In the genomic region with DNA sequence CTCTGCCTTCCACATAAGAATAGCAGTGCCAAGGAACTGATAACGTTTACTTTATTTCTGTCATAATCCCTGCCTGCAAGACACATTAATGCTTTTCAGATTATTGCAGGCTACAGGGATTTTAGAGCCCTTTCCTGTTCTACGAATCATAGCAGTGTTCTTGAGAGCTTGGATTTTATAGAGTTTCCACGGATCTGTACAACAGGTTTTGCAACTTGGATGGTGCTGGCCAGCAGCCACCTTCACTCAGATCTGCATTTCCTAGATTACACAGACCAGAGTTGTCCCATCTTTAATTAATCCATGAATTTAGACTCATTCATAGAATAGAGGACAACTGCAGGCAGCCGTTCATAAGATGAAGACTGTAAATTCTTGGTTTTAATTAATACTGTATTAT, we compare ENCODE assay signal across 19 cellular contexts. TPM values are rescaled to one million over a fixed set of nuclear protein-coding genes. Genes with fewer than 3 reads are reported as not detected.
A peak's percentile ranks its signal among the peaks of the same experiment; 100 is the strongest.
DNase-seq lines count a peak whose midpoint lies in the region; ATAC-seq, FAIRE-seq and TF ChIP-seq lines count a peak whose summit lies in the region.
"Had no signal": no experiment of that assay in that cellular context is flagged by ENCODE, and none has a peak within 500 bp of the region (broad histone marks: within the 10 kb centered on the region; RNA-seq: fewer than 3 reads in every experiment).

No MANE protein-coding gene starts in this region.

- no peaks in the 10 kb centered on the region for H4K20me1 ChIP-seq in Karpas-422 (ENCODE audit: insufficient read depth, low read depth, low read length)
- no peaks in the 10 kb centered on the region for H4K20me1 ChIP-seq in SK-N-SH (ENCODE audit: insufficient read depth)

- H3K4me3 ChIP-seq in Karpas-422 (ENCODE audit: low read length) (no peak overlapping the region), bronchial epithelial cell (ENCODE audit: low read depth, low read length) (no peak overlapping the region), left lung (no peak overlapping the region), SK-N-SH (ENCODE audit: low read depth in 2 of 2, low read length in 1 of 2) (no peak overlapping the region)
- H3K4me3 ChIP-seq: adrenal gland, testis had no signal

- ATAC-seq in left lung (peak; percentile 41), GM19452 (IDR thresholded peaks at IDR 0.05; ENCODE audit: unreplicated experiment) (no peak), HG03108 (IDR thresholded peaks at IDR 0.05; ENCODE audit: unreplicated experiment) (no peak), HG03432 (IDR thresholded peaks at IDR 0.05; ENCODE audit: unreplicated experiment) (no peak)
- ATAC-seq: Panc1 had no signal

- intact Hi-C loops in left lung (cut with DNase I), result no loop called here

- TF ChIP-seq RAD21 in SK-N-SH (IDR thresholded peaks at IDR 0.05; ENCODE audit: low read length), result no peak

- DNase-seq in Karpas-422, result no peak
- peak; percentile 55 for DNase-seq in bronchial epithelial cell (ENCODE audit: low read depth)
- no peak for DNase-seq in left lung
- no peak for DNase-seq in SK-N-SH
- DNase-seq: activated CD4-positive, alpha-beta T cell treated with anti-CD3 and anti-CD28 coated beads, Interleukin-2, amount 10 ng/mL, durations not matched to agents 24 days and 14 days; activated effector memory CD4-positive, alpha-beta T cell treated with Interleukin-2 at 50 U/mL for 16 hours; CD4-positive, CD25-positive, alpha-beta regulatory T cell; H7; KBM-7; midbrain; NCI-H774; testis had no signal

- H3K9ac ChIP-seq in Karpas-422 (ENCODE audit: low read length) (no peak overlapping the region), SK-N-SH (no peak overlapping the region)

- H3K36me3 ChIP-seq in Karpas-422 (ENCODE audit: insufficient read depth, low read length) (peaks cover 74% of the 10 kb centered on the region), bronchial epithelial cell (ENCODE audit: control insufficient read depth, insufficient read depth, low read length) (no peaks in the 10 kb centered on the region), left lung (peaks cover 0 to 13% of the 10 kb centered on the region in 2 donors), SK-N-SH (replicated peaks in 1 of 2; ENCODE audit: control insufficient read depth in 1 of 2, insufficient read depth in 2 of 2, low read length in 1 of 2) (peaks cover 5 to 32% of the 10 kb centered on the region in 2 experiments)
- H3K36me3 ChIP-seq: adrenal gland had no signal

- no peak overlapping the region for H3K4me2 ChIP-seq in Karpas-422 (ENCODE audit: low read depth, low read length, poor library complexity, severe bottlenecking)
- H3K4me2 ChIP-seq in SK-N-SH, result no peak overlapping the region

- no peak for TF ChIP-seq EP300 in SK-N-SH (IDR thresholded peaks at IDR 0.05; ENCODE audit: borderline replicate concordance in 1 of 2, low read depth in 1 of 2, low read length in 1 of 2)

- H3K27ac ChIP-seq in C4-2B (peak overlapping the region; percentile 46), Karpas-422 (ENCODE audit: low read length) (0 out of 2 replicates have a peak overlapping the region, but pooled peaks have one; percentile 22), left lung (no peak overlapping the region), SK-N-SH (ENCODE audit: low read depth in 2 of 2, low read length in 1 of 2) (no peak overlapping the region)
- H3K27ac ChIP-seq: adrenal gland, testis had no signal

- H2AFZ ChIP-seq in Karpas-422 (ENCODE audit: low read length) (no peak overlapping the region), SK-N-SH (ENCODE audit: low read depth) (no peak overlapping the region)

- H3K4me1 ChIP-seq in Karpas-422 (ENCODE audit: low read length), result peaks cover 52% of the 10 kb centered on the region
- no peaks in the 10 kb centered on the region for H3K4me1 ChIP-seq in left lung
- H3K4me1 ChIP-seq in SK-N-SH (ENCODE audit: control insufficient read depth in 1 of 2, insufficient read depth in 2 of 2, low read depth in 1 of 2, low read length in 1 of 2), result no peaks in the 10 kb centered on the region
- H3K4me1 ChIP-seq: adrenal gland, testis had no signal

- H3K9me3 ChIP-seq in Karpas-422 (ENCODE audit: low read length), result no peaks in the 10 kb centered on the region
- H3K9me3 ChIP-seq in left lung, result peaks cover 0 to 7% of the 10 kb centered on the region in 2 donors
- H3K9me3 ChIP-seq in SK-N-SH, result peaks cover 10% of the 10 kb centered on the region
- H3K9me3 ChIP-seq: adrenal gland, testis had no signal

- H3K27me3 ChIP-seq in Karpas-422 (ENCODE audit: low read length), result no peaks in the 10 kb centered on the region
- H3K27me3 ChIP-seq in bronchial epithelial cell (ENCODE audit: control insufficient read depth, insufficient read depth, low read length), result no peaks in the 10 kb centered on the region
- H3K27me3 ChIP-seq in left lung, result no peaks in the 10 kb centered on the region
- no peaks in the 10 kb centered on the region for H3K27me3 ChIP-seq in SK-N-SH (ENCODE audit: insufficient read depth)
- H3K27me3 ChIP-seq: adrenal gland, testis had no signal

- no peaks in the 10 kb centered on the region for H3K9me2 ChIP-seq in Karpas-422 (replicated peaks; ENCODE audit: insufficient read depth, low read length)
- H3K9me2 ChIP-seq in SK-N-SH, result no peaks in the 10 kb centered on the region

- CTCF ChIA-PET in SK-N-SH (lab: Yijun Ruan, JAX), result interaction anchor here (0.6 kb wide), 1 partner anchor 479 kb away, joined by 3 read pairs; no protein-coding TSS in a partner anchor

- TF ChIP-seq CTCF in C4-2B (conservative IDR thresholded peaks at IDR 0.05), result no peak
- no peak for TF ChIP-seq CTCF in bronchial epithelial cell (IDR thresholded peaks at IDR 0.05; ENCODE audit: insufficient read depth, low read length, severe bottlenecking)
- TF ChIP-seq CTCF in left lung (IDR thresholded peaks at IDR 0.05), result no peak
- no peak for TF ChIP-seq CTCF in SK-N-SH (IDR thresholded peaks at IDR 0.05)

- POLR2A ChIA-PET in SK-N-SH (lab: Yijun Ruan, JAX), result no interaction called here

- WGBS in SK-N-SH (ENCODE audit: low lambda C conversion rate), result 85% methylated on average over 4 of the region's 4 CpGs

- FAIRE-seq in bronchial epithelial cell (lab: Jason Lieb, UNC), result no peak
- FAIRE-seq: TTC549 had no signal

- H3K79me2 ChIP-seq in Karpas-422 (ENCODE audit: low read length), result peaks cover 67% of the 10 kb centered on the region
- no peaks in the 10 kb centered on the region for H3K79me2 ChIP-seq in SK-N-SH (ENCODE audit: insufficient read depth)

- peaks cover 2% of the 10 kb centered on the region for H3F3A ChIP-seq in SK-N-SH (replicated peaks; ENCODE audit: insufficient read depth)

TF ChIP-seq in SK-N-SH, 30 proteins besides CTCF, POLR2A, EP300 and RAD21:
- TF ChIP-seq NFIC (IDR thresholded peaks at IDR 0.05; ENCODE audit: borderline replicate concordance) (no peak), MEF2A (IDR thresholded peaks at IDR 0.05; ENCODE audit: borderline replicate concordance, low read depth) (no peak), SIN3A (IDR thresholded peaks at IDR 0.05; ENCODE audit: borderline replicate concordance, low read depth, low read length) (no peak), TCF12 (IDR thresholded peaks at IDR 0.05) (no peak), NRF1 (IDR thresholded peaks at IDR 0.05; ENCODE audit: low read depth, low read length) (no peak), JUND (IDR thresholded peaks at IDR 0.05) (no peak)
- TF ChIP-seq, protein P1, sequence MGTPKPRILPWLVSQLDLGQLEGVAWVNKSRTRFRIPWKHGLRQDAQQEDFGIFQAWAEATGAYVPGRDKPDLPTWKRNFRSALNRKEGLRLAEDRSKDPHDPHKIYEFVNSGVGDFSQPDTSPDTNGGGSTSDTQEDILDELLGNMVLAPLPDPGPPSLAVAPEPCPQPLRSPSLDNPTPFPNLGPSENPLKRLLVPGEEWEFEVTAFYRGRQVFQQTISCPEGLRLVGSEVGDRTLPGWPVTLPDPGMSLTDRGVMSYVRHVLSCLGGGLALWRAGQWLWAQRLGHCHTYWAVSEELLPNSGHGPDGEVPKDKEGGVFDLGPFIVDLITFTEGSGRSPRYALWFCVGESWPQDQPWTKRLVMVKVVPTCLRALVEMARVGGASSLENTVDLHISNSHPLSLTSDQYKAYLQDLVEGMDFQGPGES (IDR thresholded peaks at IDR 0.05; ENCODE audit: low read depth, low read length), result no peak
- TF ChIP-seq, protein P2, sequence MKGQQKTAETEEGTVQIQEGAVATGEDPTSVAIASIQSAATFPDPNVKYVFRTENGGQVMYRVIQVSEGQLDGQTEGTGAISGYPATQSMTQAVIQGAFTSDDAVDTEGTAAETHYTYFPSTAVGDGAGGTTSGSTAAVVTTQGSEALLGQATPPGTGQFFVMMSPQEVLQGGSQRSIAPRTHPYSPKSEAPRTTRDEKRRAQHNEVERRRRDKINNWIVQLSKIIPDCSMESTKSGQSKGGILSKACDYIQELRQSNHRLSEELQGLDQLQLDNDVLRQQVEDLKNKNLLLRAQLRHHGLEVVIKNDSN (IDR thresholded peaks at IDR 0.05; ENCODE audit: borderline replicate concordance, low read depth), result no peak
TF ChIP-seq in SK-N-SH: peak in this region for 0.

RNA-seq across cellular contexts. Expression of a gene that starts 38.1 kb away (rescaled TPM):
- 235 and 297 TPM in 2 replicates for total RNA-seq in Karpas-422 (2014; rRNA removed; shearing (Covaris generic); ENCODE audit: low replicate concordance)
- total RNA-seq in bronchial epithelial cell (14.5 and 19.7 TPM in 2 replicates), left lung (10 to 100 TPM; 33.7 to 43.9 TPM)
- polyA plus RNA-seq in SK-N-SH (2012; rRNA removed), result 5.6 and 6.4 TPM in 2 replicates
- polyA plus RNA-seq in SK-N-SH (2012; cell fraction: cytosol; rRNA removed), result 6.4 and 6.6 TPM in 2 replicates
- polyA plus RNA-seq in SK-N-SH (2012; cell fraction: nucleus; rRNA removed), result 3.4 and 5.4 TPM in 2 replicates

Comparison
In these comparisons a context has a peak if more than half of its experiments do, and no peak if none do; other contexts are left out.
1. H3K27ac ChIP-seq: peak in C4-2B (single experiment) and Karpas-422 (single experiment); none in left lung (0 of 2) and SK-N-SH (0 of 2).